ENCODE assay signal across 2 cellular contexts in the genomic region with DNA sequence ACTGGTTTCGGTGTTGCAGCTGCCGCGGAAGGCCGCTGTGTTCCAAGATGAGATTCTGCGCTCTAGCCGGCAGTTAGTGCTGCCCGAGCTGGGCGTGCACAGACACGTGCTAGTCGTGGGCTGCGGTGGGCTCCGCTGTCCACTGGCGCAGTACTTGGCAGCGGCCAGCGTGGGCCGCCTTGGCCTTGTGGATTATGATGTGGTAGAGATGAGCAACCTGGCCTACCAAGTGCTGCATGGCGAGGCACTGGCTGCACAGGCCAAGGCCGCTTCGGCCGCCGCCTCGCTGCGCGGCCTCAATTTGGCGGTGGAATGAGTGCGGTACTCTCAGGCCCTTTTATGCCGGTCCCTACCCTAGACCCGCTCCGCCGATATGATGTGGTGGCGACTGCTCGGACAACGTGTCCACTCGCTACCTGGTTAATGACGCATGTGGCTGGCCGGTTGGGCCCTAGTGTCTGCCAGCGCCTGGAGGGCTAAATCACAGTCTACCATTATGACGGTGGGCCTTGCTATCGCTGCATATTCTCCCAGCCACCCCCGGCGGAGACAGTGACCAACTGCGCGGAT.
TF ChIP-seq lines count a peak whose summit lies in the region.

No MANE protein-coding gene starts in this region.

TF ChIP-seq in GM23338, 12 proteins besides CTCF, POLR2A, EP300 and RAD21 (continues in another document):
- TF ChIP-seq ZNF114 (CRISPR knock-in tag; IDR thresholded peaks at IDR 0.05) (no peak), EZH2 (IDR thresholded peaks at IDR 0.05; ENCODE audit: low read depth, unreplicated experiment) (no peak), NANOG (IDR thresholded peaks at IDR 0.05; ENCODE audit: borderline replicate concordance) (no peak), POLR2AphosphoS5 (IDR thresholded peaks at IDR 0.05; ENCODE audit: low read depth) (no peak), ZNF331 (CRISPR knock-in tag; IDR thresholded peaks at IDR 0.05; ENCODE audit: low read depth) (no peak), JUNB (IDR thresholded peaks at IDR 0.05; ENCODE audit: unreplicated experiment) (no peak), CREB1 (CRISPR knock-in tag; IDR thresholded peaks at IDR 0.05; ENCODE audit: low read depth) (no peak), STAT1 (IDR thresholded peaks at IDR 0.05; ENCODE audit: unreplicated experiment) (no peak), EZH2phosphoT487 (IDR thresholded peaks at IDR 0.05; ENCODE audit: unreplicated experiment) (no peak)
- TF ChIP-seq, protein P1, sequence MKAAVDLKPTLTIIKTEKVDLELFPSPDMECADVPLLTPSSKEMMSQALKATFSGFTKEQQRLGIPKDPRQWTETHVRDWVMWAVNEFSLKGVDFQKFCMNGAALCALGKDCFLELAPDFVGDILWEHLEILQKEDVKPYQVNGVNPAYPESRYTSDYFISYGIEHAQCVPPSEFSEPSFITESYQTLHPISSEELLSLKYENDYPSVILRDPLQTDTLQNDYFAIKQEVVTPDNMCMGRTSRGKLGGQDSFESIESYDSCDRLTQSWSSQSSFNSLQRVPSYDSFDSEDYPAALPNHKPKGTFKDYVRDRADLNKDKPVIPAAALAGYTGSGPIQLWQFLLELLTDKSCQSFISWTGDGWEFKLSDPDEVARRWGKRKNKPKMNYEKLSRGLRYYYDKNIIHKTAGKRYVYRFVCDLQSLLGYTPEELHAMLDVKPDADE (IDR thresholded peaks at IDR 0.05), result no peak
- TF ChIP-seq, protein P2, sequence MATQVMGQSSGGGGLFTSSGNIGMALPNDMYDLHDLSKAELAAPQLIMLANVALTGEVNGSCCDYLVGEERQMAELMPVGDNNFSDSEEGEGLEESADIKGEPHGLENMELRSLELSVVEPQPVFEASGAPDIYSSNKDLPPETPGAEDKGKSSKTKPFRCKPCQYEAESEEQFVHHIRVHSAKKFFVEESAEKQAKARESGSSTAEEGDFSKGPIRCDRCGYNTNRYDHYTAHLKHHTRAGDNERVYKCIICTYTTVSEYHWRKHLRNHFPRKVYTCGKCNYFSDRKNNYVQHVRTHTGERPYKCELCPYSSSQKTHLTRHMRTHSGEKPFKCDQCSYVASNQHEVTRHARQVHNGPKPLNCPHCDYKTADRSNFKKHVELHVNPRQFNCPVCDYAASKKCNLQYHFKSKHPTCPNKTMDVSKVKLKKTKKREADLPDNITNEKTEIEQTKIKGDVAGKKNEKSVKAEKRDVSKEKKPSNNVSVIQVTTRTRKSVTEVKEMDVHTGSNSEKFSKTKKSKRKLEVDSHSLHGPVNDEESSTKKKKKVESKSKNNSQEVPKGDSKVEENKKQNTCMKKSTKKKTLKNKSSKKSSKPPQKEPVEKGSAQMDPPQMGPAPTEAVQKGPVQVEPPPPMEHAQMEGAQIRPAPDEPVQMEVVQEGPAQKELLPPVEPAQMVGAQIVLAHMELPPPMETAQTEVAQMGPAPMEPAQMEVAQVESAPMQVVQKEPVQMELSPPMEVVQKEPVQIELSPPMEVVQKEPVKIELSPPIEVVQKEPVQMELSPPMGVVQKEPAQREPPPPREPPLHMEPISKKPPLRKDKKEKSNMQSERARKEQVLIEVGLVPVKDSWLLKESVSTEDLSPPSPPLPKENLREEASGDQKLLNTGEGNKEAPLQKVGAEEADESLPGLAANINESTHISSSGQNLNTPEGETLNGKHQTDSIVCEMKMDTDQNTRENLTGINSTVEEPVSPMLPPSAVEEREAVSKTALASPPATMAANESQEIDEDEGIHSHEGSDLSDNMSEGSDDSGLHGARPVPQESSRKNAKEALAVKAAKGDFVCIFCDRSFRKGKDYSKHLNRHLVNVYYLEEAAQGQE (IDR thresholded peaks at IDR 0.05; ENCODE audit: unreplicated experiment), result no peak

TF ChIP-seq in H1, 55 proteins besides CTCF, POLR2A, EP300 and RAD21:
- no peak for TF ChIP-seq MAFK (IDR thresholded peaks at IDR 0.05; ENCODE audit: low read depth, low read length)
- TF ChIP-seq, protein P3, sequence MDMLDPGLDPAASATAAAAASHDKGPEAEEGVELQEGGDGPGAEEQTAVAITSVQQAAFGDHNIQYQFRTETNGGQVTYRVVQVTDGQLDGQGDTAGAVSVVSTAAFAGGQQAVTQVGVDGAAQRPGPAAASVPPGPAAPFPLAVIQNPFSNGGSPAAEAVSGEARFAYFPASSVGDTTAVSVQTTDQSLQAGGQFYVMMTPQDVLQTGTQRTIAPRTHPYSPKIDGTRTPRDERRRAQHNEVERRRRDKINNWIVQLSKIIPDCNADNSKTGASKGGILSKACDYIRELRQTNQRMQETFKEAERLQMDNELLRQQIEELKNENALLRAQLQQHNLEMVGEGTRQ (IDR thresholded peaks at IDR 0.05; ENCODE audit: low read length), result no peak
- TF ChIP-seq NANOG (IDR thresholded peaks at IDR 0.05; ENCODE audit: insufficient read depth, low read depth, low read length, poor library complexity, severe bottlenecking), result no peak
- TF ChIP-seq POLR2AphosphoS5 (IDR thresholded peaks at IDR 0.05; ENCODE audit: low read depth, low read length), result no peak
- TF ChIP-seq EGR1 (IDR thresholded peaks at IDR 0.05; ENCODE audit: borderline replicate concordance, low read depth, low read length), result no peak
- no peak for TF ChIP-seq TBP (IDR thresholded peaks at IDR 0.05; ENCODE audit: low read depth, low read length)
- TF ChIP-seq RBBP5 (IDR thresholded peaks at IDR 0.05; ENCODE audit: borderline replicate concordance, low read depth, low read length), result no peak
